25 cellular contexts compared by ENCODE assay signal in the genomic region with DNA sequence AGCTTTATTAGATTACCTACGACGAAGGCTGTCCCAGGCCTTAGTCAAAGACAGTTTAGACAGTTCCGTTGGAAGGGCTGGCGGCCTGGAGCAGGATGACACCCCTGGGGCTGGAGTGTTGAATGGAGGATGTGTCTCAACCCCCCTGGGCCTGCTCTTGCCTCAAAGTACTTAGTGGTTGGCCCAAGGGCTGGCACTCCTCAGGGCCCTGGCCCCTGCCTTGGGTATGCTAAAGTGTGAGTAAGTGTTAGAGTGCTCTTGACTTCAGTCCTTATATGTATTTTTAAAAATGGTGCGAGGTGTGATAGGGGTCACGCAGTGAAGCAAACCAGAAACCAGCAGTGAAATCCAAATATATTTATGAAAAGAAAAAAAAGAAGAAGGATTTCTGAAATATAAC.
"Had no signal": no experiment of that assay in that cellular context is flagged by ENCODE, and none has a peak within 500 bp of the region (broad histone marks: within the 10 kb centered on the region; RNA-seq: fewer than 3 reads in every experiment).

No MANE protein-coding gene starts in this region.

- DNase-seq: dermis blood vessel endothelial cell; dorsolateral prefrontal cortex; effector CD4-positive, alpha-beta T cell; effector memory CD4-positive, alpha-beta T cell; glutamatergic neuron; head of caudate nucleus; heart right ventricle; hippocampal formation; left colon; left ventricle myocardium superior; lower lobe of right lung; mesenchymal stem cell; mucosa of descending colon; naive B cell had no signal

- H3K4me1 ChIP-seq: foreskin keratinocyte, gastroesophageal sphincter had no signal

- H3K4me3 Mint-ChIP-seq: mesothelial cell of epicardium, naive B cell had no signal

- H3K27me3 ChIP-seq: dorsolateral prefrontal cortex, esophagus muscularis mucosa, foreskin keratinocyte, gastroesophageal sphincter, heart right ventricle had no signal

- H3K36me3 ChIP-seq: esophagus muscularis mucosa, gastroesophageal sphincter, heart right ventricle, lower lobe of right lung had no signal

- ATAC-seq: gastroesophageal sphincter, heart right ventricle, left colon, left lobe of liver, left ventricle myocardium superior, mucosa of descending colon had no signal

- H3K4me3 ChIP-seq: coronary artery, dorsolateral prefrontal cortex, esophagus muscularis mucosa, gastroesophageal sphincter, heart right ventricle, lower lobe of right lung, mucosa of descending colon had no signal

- H3K27ac Mint-ChIP-seq: mesothelial cell of epicardium, naive B cell had no signal

- H3K9me3 ChIP-seq: lower lobe of right lung, mucosa of descending colon had no signal

- FAIRE-seq: colon, endothelial cell of umbilical vein, frontal cortex, islet of Langerhans, keratinocyte had no signal

- H3K36me3 Mint-ChIP-seq: mesothelial cell of epicardium, naive B cell had no signal

- H3K4me1 Mint-ChIP-seq: mesothelial cell of epicardium, naive B cell had no signal

- H3K27ac ChIP-seq: coronary artery, dorsolateral prefrontal cortex, esophagus muscularis mucosa, foreskin keratinocyte, gastroesophageal sphincter, heart right ventricle, lower lobe of right lung had no signal
